In genomic region chr1:39204441-39205081, GRCh38 we compare ENCODE assay signal across 8 cellular contexts. TPM values are rescaled to one million over a fixed set of nuclear protein-coding genes. Genes with fewer than 3 reads are reported as not detected.
DNase-seq lines count a peak whose midpoint lies in the region; ATAC-seq and TF ChIP-seq lines count a peak whose summit lies in the region.

Gene MACF1 (plus strand): TSS chr1:39204695. CDS start chr1:39205023, 328 bp downstream.

- DNase-seq in AG20443 (ENCODE audit: low spot score) = peak; percentile 78
- peak in 2 of 34 experiments; percentile 6 to 39 for DNase-seq in T-cell
- peak in 25 of 61 donors; percentile 5 to 73 (median 32) for DNase-seq in caudate nucleus (lab: John Stamatoyannopoulos, UW)
- DNase-seq in iris pigment epithelial cell (ENCODE audit: low read depth) = peak; percentile 99
- peak; percentile 88 for DNase-seq in skeletal muscle cell (ENCODE audit: low read depth)
- no peak for DNase-seq in NCI-H748 (lab: John Stamatoyannopoulos, UW; ENCODE audit: unreplicated experiment)

- no peaks in the 10 kb centered on the region for H3K9me3 Mint-ChIP-seq in T-cell

- CTCF ChIA-PET in HEK293 (lab: Yijun Ruan, JAX) (interaction anchor here (0.8 to 2.3 kb wide), 10 partner anchors 9 to 106 kb away, joined by 3 to 42 read pairs (median 6); no protein-coding TSS in a partner anchor), T-cell (lab: Charles Lee) (interaction anchor here in 1 of 2 donors (1.0 to 4.4 kb wide), 7 partner anchors 9 to 54 kb away, joined by 3 to 66 read pairs (median 4); no protein-coding TSS in a partner anchor)

- peak within 1 kb of the TSS; percentile 63 for H3K27ac ChIP-seq in HEK293 (ENCODE audit: extremely low read depth, low read depth, low read length)
- peak within 1 kb of the TSS; percentile 77 for H3K27ac ChIP-seq in caudate nucleus (ENCODE audit: low read depth, low read length)

- H3K4me1 ChIP-seq in HEK293 (ENCODE audit: control insufficient read depth, insufficient read depth, low read length) = peaks cover 11% of the 10 kb centered on the region

- peak within 1 kb of the TSS; percentile 93 for H3K4me3 Mint-ChIP-seq in T-cell

- H3K9me3 ChIP-seq in HEK293 (ENCODE audit: control insufficient read depth, insufficient read depth, low read depth, low read length) = no peaks in the 10 kb centered on the region

- H3K4me3 ChIP-seq in HEK293 (ENCODE audit: low read depth, low read length) (peak within 1 kb of the TSS; percentile 29), skeletal muscle cell (ENCODE audit: low read depth, low read length) (peak within 1 kb of the TSS; percentile 53)

- POLR2A ChIA-PET in HEK293 (lab: Yijun Ruan, JAX) (interaction anchor here (0.7 to 1.5 kb wide), 11 partner anchors 10 to 204 kb away, joined by 3 to 5 read pairs (median 3); no protein-coding TSS in a partner anchor), T-cell (lab: Charles Lee) (interaction anchor here (0.5 to 1.8 kb wide), 2 partner anchors 10 to 332 kb away, joined by 3 to 7 read pairs; no protein-coding TSS in a partner anchor)

- no peaks in the 10 kb centered on the region for H3K36me3 ChIP-seq in HEK293 (ENCODE audit: control insufficient read depth in 2 of 2, insufficient read depth in 1 of 2, low read length in 2 of 2)

- H3K27me3 Mint-ChIP-seq in T-cell = no peaks in the 10 kb centered on the region

- ATAC-seq in T-cell (replicated peaks in 1 of 4) (peak; percentile 18 to 47 (median 36)), GM18520 (IDR thresholded peaks at IDR 0.05; ENCODE audit: unreplicated experiment) (no peak)

- peak within 1 kb of the TSS; percentile 95 to 98 for H3K27ac Mint-ChIP-seq in T-cell

- TF ChIP-seq CTCF in HEK293 (tag by site-specific recombination; IDR thresholded peaks at IDR 0.05) = peak; percentile 20; the same call in 1 of the 2 replicates

- H3K4me1 Mint-ChIP-seq in T-cell = peaks cover 65 to 74% (median 67%) of the 10 kb centered on the region in 3 donors

- H3K36me3 Mint-ChIP-seq in T-cell = peaks cover 4% of the 10 kb centered on the region

TF ChIP-seq in HEK293, 187 proteins besides CTCF, POLR2A, EP300 and RAD21 (continues in another document):
- TF ChIP-seq ZNF555 (tag by site-specific recombination; conservative IDR thresholded peaks at IDR 0.05) (no peak), PRDM1 (tag by site-specific recombination; IDR thresholded peaks at IDR 0.05) (peak; percentile 77), PRDM10 (tag by site-specific recombination; IDR thresholded peaks at IDR 0.05) (no peak), ZNF394 (tag by site-specific recombination; IDR thresholded peaks at IDR 0.05; ENCODE audit: borderline replicate concordance) (peak; percentile 52; the same call in 1 of the 2 replicates), ZNF548 (tag by site-specific recombination; IDR thresholded peaks at IDR 0.05) (no peak), ZNF433 (tag by site-specific recombination; IDR thresholded peaks at IDR 0.05; ENCODE audit: low read depth) (no peak), IKZF3 (tag by site-specific recombination; IDR thresholded peaks at IDR 0.05) (peak; percentile 57), ZNF692 (tag by site-specific recombination; IDR thresholded peaks at IDR 0.05) (no peak), PRDM6 (tag by site-specific recombination; IDR thresholded peaks at IDR 0.05) (no peak), ZNF664 (tag by site-specific recombination; IDR thresholded peaks at IDR 0.05) (peak; percentile 94), ZNF600 (tag by site-specific recombination; IDR thresholded peaks at IDR 0.05) (peak; percentile 33; the same call in 1 of the 2 replicates), ZNF184 (tag by site-specific recombination; IDR thresholded peaks at IDR 0.05) (0 out of 2 replicates have a peak, but pooled peaks have one; percentile 22), INSM2 (tag by site-specific recombination; IDR thresholded peaks at IDR 0.05) (0 out of 2 replicates have a peak, but pooled peaks have one; percentile 34), ZNF155 (tag by site-specific recombination; IDR thresholded peaks at IDR 0.05) (no peak), TRIM28 (IDR thresholded peaks at IDR 0.05; ENCODE audit: borderline replicate concordance, low read length) (peak; percentile 80; the same call in 1 of the 2 replicates), ZNF660 (tag by site-specific recombination; IDR thresholded peaks at IDR 0.05) (peak; percentile 51; the same call in 1 of the 2 replicates), PATZ1 (tag by site-specific recombination; IDR thresholded peaks at IDR 0.05) (peak; percentile 27; the same call in 1 of the 2 replicates), ZNF473 (tag by site-specific recombination; IDR thresholded peaks at IDR 0.05) (no peak)

RNA-seq across cellular contexts. Expression of gene MACF1, which starts in this region (rescaled TPM):
- total RNA-seq in T-cell = 100 to 1,000 TPM; 232 to 596 (median 258) TPM
